ENCODE assay signal across 19 cellular contexts in genomic region chr19:55694656-55695491, GRCh38. TPM values are rescaled to one million over a fixed set of nuclear protein-coding genes. Genes with fewer than 3 reads are reported as not detected.
DNase-seq lines count a peak whose midpoint lies in the region; ATAC-seq and TF ChIP-seq lines count a peak whose summit lies in the region.
"Had no signal": no experiment of that assay in that cellular context is flagged by ENCODE, and none has a peak within 500 bp of the region (broad histone marks: within the 10 kb centered on the region; RNA-seq: fewer than 3 reads in every experiment).

No MANE protein-coding gene starts in this region.

- peaks cover 20% of the 10 kb centered on the region for H3K36me3 Mint-ChIP-seq in activated naive CD8-positive, alpha-beta T cell treated with anti-CD3 and anti-CD28 coated beads, Interleukin-2, amount 50 U/mL, for 24 hours (ENCODE audit: low read depth)

- 91% methylated on average over 37 of the region's 37 CpGs for WGBS in right cardiac atrium
- 94 to 97% methylated on average over 10 to 36 of the region's 37 CpGs for WGBS in transverse colon (ENCODE audit: low coverage in 1 of 2), 2 donors

- no peaks in the 10 kb centered on the region for H3K27me3 Mint-ChIP-seq in activated naive CD8-positive, alpha-beta T cell treated with anti-CD3 and anti-CD28 coated beads, Interleukin-2, amount 50 U/mL, for 24 hours

- H3K9me3 ChIP-seq in right cardiac atrium (ENCODE audit: control insufficient read depth, low read length) (no peaks in the 10 kb centered on the region), mucosa of rectum (ENCODE audit: control insufficient read depth in 2 of 2, low read length in 2 of 2) (no peaks in the 10 kb centered on the region), transverse colon (no peaks in the 10 kb centered on the region)
- H3K9me3 ChIP-seq: BLaER1 treated with 17β-estradiol and CSF1 and Interleukin-3, amounts not matched to agents 10 nM and 100 nM; SJCRH30 had no signal

- intact Hi-C loops in Right ventricle myocardium superior (cut with DNase I) (no loop called here), right cardiac atrium (cut with DNase I) (no loop called here), transverse colon (cut with DNase I; ENCODE audit: low total_unique reads) (no loop called here)

- no peaks in the 10 kb centered on the region for H3K4me1 Mint-ChIP-seq in activated naive CD8-positive, alpha-beta T cell treated with anti-CD3 and anti-CD28 coated beads, Interleukin-2, amount 50 U/mL, for 24 hours
- H3K4me1 Mint-ChIP-seq: GM23338 had no signal

- DNase-seq in Right ventricle myocardium superior (peak; percentile 39), right cardiac atrium (no peak), transverse colon (no peak)
- no peak for DNase-seq in activated naive CD8-positive, alpha-beta T cell treated with anti-CD3 and anti-CD28 coated beads, Interleukin-2, amount 50 U/mL, for 24 hours
- DNase-seq: DND-41; NCI-H1436 treated with DMSO at 0.1 percent for 48 hours; NCI-H2029 treated with DMSO at 0.1 percent for 48 hours; NCI-H2171 treated with DMSO at 0.1 percent for 48 hours; NCI-H446 treated with DMSO at 0.1 percent for 48 hours; NK-92 treated with Interleukin-12 subunit alpha and Interleukin-12 subunit beta, amount 100 ng/mL, for 24 hours; OCI-M1; RPMI8226; SJCRH30 had no signal

- H3K4me3 Mint-ChIP-seq in activated naive CD8-positive, alpha-beta T cell treated with anti-CD3 and anti-CD28 coated beads, Interleukin-2, amount 50 U/mL, for 24 hours, result no peak overlapping the region
- H3K4me3 Mint-ChIP-seq: GM23338 had no signal

- H3K27ac Mint-ChIP-seq in activated naive CD8-positive, alpha-beta T cell treated with anti-CD3 and anti-CD28 coated beads, Interleukin-2, amount 50 U/mL, for 24 hours, result no peak overlapping the region
- H3K27ac Mint-ChIP-seq: GM23338 had no signal

- no peaks in the 10 kb centered on the region for H3K9me3 Mint-ChIP-seq in activated naive CD8-positive, alpha-beta T cell treated with anti-CD3 and anti-CD28 coated beads, Interleukin-2, amount 50 U/mL, for 24 hours
- H3K9me3 Mint-ChIP-seq: GM23338 had no signal

- ATAC-seq in Right ventricle myocardium superior (ENCODE audit: poor library complexity) (no peak), right cardiac atrium (no peak), GM21737 (IDR thresholded peaks at IDR 0.05; ENCODE audit: unreplicated experiment) (no peak), HG02678 (IDR thresholded peaks at IDR 0.05; ENCODE audit: unreplicated experiment) (no peak)
- ATAC-seq in activated naive CD8-positive, alpha-beta T cell treated with anti-CD3 and anti-CD28 coated beads, Interleukin-2, amount 50 U/mL, for 24 hours, result peak; percentile 8
- ATAC-seq: GM23338 had no signal

- H3K4me3 ChIP-seq in right cardiac atrium (ENCODE audit: low read length) (no peak overlapping the region), mucosa of rectum (ENCODE audit: low read length in 2 of 2) (no peak overlapping the region), transverse colon (no peak overlapping the region)
- H3K4me3 ChIP-seq: BLaER1 treated with 17β-estradiol and CSF1 and Interleukin-3, amounts not matched to agents 10 nM and 100 nM; GM23338; SJCRH30 had no signal

- H3K27me3 ChIP-seq in right cardiac atrium (ENCODE audit: control insufficient read depth, insufficient read depth) (no peaks in the 10 kb centered on the region), mucosa of rectum (ENCODE audit: control insufficient read depth in 2 of 2, insufficient read depth in 2 of 2, low read length in 2 of 2) (no peaks in the 10 kb centered on the region), transverse colon (no peaks in the 10 kb centered on the region)
- H3K27me3 ChIP-seq: BLaER1 treated with 17β-estradiol and CSF1 and Interleukin-3, amounts not matched to agents 10 nM and 100 nM; SJCRH30 had no signal

- no peaks in the 10 kb centered on the region for H3K4me1 ChIP-seq in right cardiac atrium (ENCODE audit: control insufficient read depth, insufficient read depth, low read length)
- peaks cover under 1% of the 10 kb centered on the region in 2 donors for H3K4me1 ChIP-seq in mucosa of rectum (ENCODE audit: control insufficient read depth in 2 of 2, insufficient read depth in 2 of 2, low read length in 2 of 2)
- H3K4me1 ChIP-seq in transverse colon, result no peaks in the 10 kb centered on the region
- H3K4me1 ChIP-seq: SJCRH30 had no signal

- in situ Hi-C loops in transverse colon (cut with MboI; ENCODE audit: low pct_ligation_motif_present in 1 of 4, low pct_unique_long_range_greater_than_20kb in 1 of 4, low sequenced_read_pairs in 3 of 4), result no loop called here

- H3K36me3 ChIP-seq in mucosa of rectum (ENCODE audit: control insufficient read depth in 2 of 2, insufficient read depth in 2 of 2, low read length in 2 of 2) (peaks cover 52 to 72% of the 10 kb centered on the region in 2 donors), transverse colon (peaks cover 0 to 40% (median 17%) of the 10 kb centered on the region in 4 donors)

- TF ChIP-seq CTCF in transverse colon (IDR thresholded peaks at IDR 0.05), result no peak

- no peak overlapping the region for H3K9ac ChIP-seq in mucosa of rectum (ENCODE audit: low read depth in 1 of 2, low read length in 2 of 2)
- H3K9ac ChIP-seq: BLaER1 treated with 17β-estradiol and CSF1 and Interleukin-3, amounts not matched to agents 10 nM and 100 nM had no signal

- no peak for TF ChIP-seq POLR2A in transverse colon (IDR thresholded peaks at IDR 0.05)

- H3K27ac ChIP-seq in right cardiac atrium (ENCODE audit: low read length) (no peak overlapping the region), mucosa of rectum (ENCODE audit: low read depth in 2 of 2, low read length in 2 of 2) (peak overlapping the region; percentile 23 to 27), transverse colon (peak overlapping the region in 3 of 4 donors; percentile 19 to 55 (median 43))
- H3K27ac ChIP-seq: BLaER1 treated with 17β-estradiol and CSF1 and Interleukin-3, amounts not matched to agents 10 nM and 100 nM; HL-60; SJCRH30 had no signal

- no peak for TF ChIP-seq EP300 in transverse colon (IDR thresholded peaks at IDR 0.05; ENCODE audit: low read depth)

RNA-seq across cellular contexts. Expression of gene EPN1, which starts 19.8 kb away (rescaled TPM):
- 223 TPM for total RNA-seq in Right ventricle myocardium superior
- 100 to 1,000 TPM; 175 to 232 (median 208) TPM for total RNA-seq in right cardiac atrium
- 187 TPM for polyA plus RNA-seq in right cardiac atrium
- total RNA-seq in transverse colon, result 100 to 1,000 TPM; 121 to 242 (median 185) TPM

RNA-seq across cellular contexts. Expression of gene U2AF2, which starts 40.0 kb away (rescaled TPM):
- total RNA-seq in Right ventricle myocardium superior, result 75.1 TPM
- 100 to 1,000 TPM in 1 of 4 donors, 10 to 100 TPM in 3; 87.5 to 101 (median 90.4) TPM for total RNA-seq in right cardiac atrium
- polyA plus RNA-seq in right cardiac atrium, result 76.0 TPM
- 100 to 1,000 TPM; 112 to 185 (median 130) TPM for total RNA-seq in transverse colon

RNA-seq across cellular contexts. Expression of gene NLRP9, which starts 43.3 kb away (rescaled TPM):
- total RNA-seq in Right ventricle myocardium superior, result not detected
- total RNA-seq in right cardiac atrium, result not detected
- not detected for polyA plus RNA-seq in right cardiac atrium
- total RNA-seq in transverse colon, result not detected
- total RNA-seq: GM23338 had no signal
- polyA plus RNA-seq: GM23338 had no signal

RNA-seq across cellular contexts. Expression of gene CCDC106, which starts 46.9 kb away (rescaled TPM):
- total RNA-seq in Right ventricle myocardium superior, result 20.5 TPM
- total RNA-seq in right cardiac atrium, result 10 to 100 TPM; 23.6 to 26.6 (median 24.3) TPM
- polyA plus RNA-seq in right cardiac atrium, result 30.4 TPM
- total RNA-seq in transverse colon, result 10 to 100 TPM in 2 of 4 donors, 1 to 10 TPM in 2; 3.7 to 15.1 (median 8.4) TPM

RNA-seq across cellular contexts. Expression of gene ZNF581, which starts 51.4 kb away (rescaled TPM):
- total RNA-seq in Right ventricle myocardium superior (7.1 TPM), right cardiac atrium (10 to 100 TPM in 1 of 4 donors, 1 to 10 TPM in 3; 7.7 to 12.5 (median 9.3) TPM), transverse colon (10 to 100 TPM in 2 of 4 donors, 1 to 10 TPM in 2; 4.1 to 19.7 (median 10.0) TPM)
- 6.3 TPM for polyA plus RNA-seq in right cardiac atrium
